ENCODE assay signal across 8 cellular contexts in the genomic region with DNA sequence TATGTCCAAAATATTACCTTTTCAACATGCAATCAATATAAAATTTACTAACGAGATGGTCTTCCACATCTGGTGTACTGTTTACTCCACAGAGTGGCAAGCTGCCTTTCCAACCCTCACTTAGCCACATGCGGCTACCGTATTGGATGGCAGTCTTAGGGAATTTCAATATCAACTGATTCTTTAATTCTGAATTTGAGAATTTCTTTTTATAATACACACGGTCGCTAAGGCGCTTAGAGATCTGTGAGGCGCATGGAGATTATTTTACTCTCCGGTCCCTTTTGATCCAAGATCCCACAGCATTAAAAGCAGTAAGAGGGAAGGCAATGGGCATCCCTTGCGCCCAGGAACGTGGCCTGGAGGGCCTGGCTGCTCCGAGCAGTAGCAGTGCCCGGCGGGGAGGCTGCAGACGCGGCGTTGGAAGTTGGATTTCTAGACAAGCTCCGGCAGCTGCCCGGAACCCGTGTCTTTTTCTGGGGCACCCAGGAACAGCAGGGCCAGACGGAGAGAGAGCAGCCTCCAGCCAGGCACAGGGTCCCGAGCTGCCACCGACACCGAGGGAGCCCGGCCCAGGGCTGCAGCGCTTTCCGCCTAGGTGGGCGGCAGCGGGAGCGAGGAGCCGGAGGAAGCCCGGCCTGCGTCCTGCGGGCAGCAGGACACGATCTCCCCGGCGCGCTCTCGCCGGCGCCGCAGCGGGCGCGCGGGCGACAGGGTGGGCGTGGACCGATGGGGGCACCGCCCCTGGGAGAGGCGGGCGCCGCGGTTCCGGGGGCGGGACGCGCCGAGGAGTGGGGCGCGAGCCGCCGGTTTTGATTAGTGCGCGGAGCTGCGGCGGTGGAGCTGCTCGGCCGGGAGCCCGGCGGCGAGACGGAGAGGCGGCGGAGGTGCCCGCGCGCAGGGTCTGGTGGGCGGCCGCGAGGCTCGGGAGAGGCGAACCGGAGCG. TPM values are rescaled to one million over a fixed set of nuclear protein-coding genes. Genes with fewer than 3 reads are reported as not detected.
DNase-seq lines count a peak whose midpoint lies in the region; ATAC-seq and TF ChIP-seq lines count a peak whose summit lies in the region.

A gene (plus strand): TSS at position 819 of the 946 bp plus-strand sequence. CDS start 402 bp downstream, outside the sequence.

- H3K36me3 Mint-ChIP-seq in type B pancreatic cell: no peaks in the 10 kb centered on the region

- H3K4me3 ChIP-seq in adipocyte (ENCODE audit: low read length) (peak within 1 kb of the TSS; percentile 100), cardiac muscle cell (peak within 1 kb of the TSS; percentile 90)

- no peaks in the 10 kb centered on the region for H3K9me3 Mint-ChIP-seq in type B pancreatic cell

- peak; percentile 85 for ATAC-seq in HG02571 (IDR thresholded peaks at IDR 0.05; ENCODE audit: unreplicated experiment)

- POLR2A ChIA-PET in GM10248 (lab: Yijun Ruan, JAX): interaction anchor here (0.5 to 1.0 kb wide), 6 partner anchors 13 to 178 kb away, joined by 3 to 9 read pairs (median 4); no protein-coding TSS in a partner anchor

- H3K4me3 Mint-ChIP-seq in type B pancreatic cell: peak within 1 kb of the TSS; percentile 93

- no peaks in the 10 kb centered on the region for H3K27me3 Mint-ChIP-seq in type B pancreatic cell

- H3K36me3 ChIP-seq in adipocyte (ENCODE audit: control insufficient read depth, insufficient read depth, low read length, severe bottlenecking): no peaks in the 10 kb centered on the region
- H3K36me3 ChIP-seq in cardiac muscle cell: no peaks in the 10 kb centered on the region

- H3K4me1 ChIP-seq in adipocyte (ENCODE audit: control insufficient read depth, insufficient read depth, low read length) (peaks cover 37% of the 10 kb centered on the region), cardiac muscle cell (ENCODE audit: low read depth) (peaks cover 19% of the 10 kb centered on the region)

- peak; percentile 94 for DNase-seq in GM10248 (ENCODE audit: extremely low spot score)
- peak; percentile 93 for DNase-seq in NCI-H1092 treated with DMSO at 0.1 percent for 48 hours (lab: John Stamatoyannopoulos, UW)
- peak; percentile 78 for DNase-seq in T follicular helper cell (ENCODE audit: low read depth)
- DNase-seq in adipocyte (ENCODE audit: low read depth): peak; percentile 96
- DNase-seq in cardiac muscle cell (ENCODE audit: low read depth in 1 of 2, low spot score in 1 of 2): peak; percentile 94 to 95
- DNase-seq in posterior cingulate gyrus: peak; percentile 72 to 99 (median 86)
- peak; percentile 92 for DNase-seq in type B pancreatic cell (ENCODE audit: extremely low spot score, unreplicated experiment)

- CTCF ChIA-PET in GM10248 (lab: Yijun Ruan, JAX): interaction anchor here (0.6 to 1.4 kb wide), 4 partner anchors 13 to 178 kb away, joined by 3 to 4 read pairs (median 4); no protein-coding TSS in a partner anchor

- H3K27me3 ChIP-seq in adipocyte (replicated peaks; ENCODE audit: control insufficient read depth, insufficient read depth, low read length) (no peaks in the 10 kb centered on the region), cardiac muscle cell (no peaks in the 10 kb centered on the region)

- H3K9ac ChIP-seq in adipocyte (ENCODE audit: low read length): peak within 1 kb of the TSS; percentile 98

- no peak for TF ChIP-seq CTCF in GM10248 (IDR thresholded peaks at IDR 0.05; ENCODE audit: control extremely low read depth, extremely low read depth, low read depth, missing control alignments)
- no peak for TF ChIP-seq CTCF in cardiac muscle cell (IDR thresholded peaks at IDR 0.05; ENCODE audit: low read depth, low read length)
- no peak for TF ChIP-seq CTCF in type B pancreatic cell (conservative IDR thresholded peaks at IDR 0.05)

- H3K9me3 ChIP-seq in adipocyte (ENCODE audit: control insufficient read depth, low read length): no peaks in the 10 kb centered on the region
- H3K9me3 ChIP-seq in cardiac muscle cell (ENCODE audit: low read depth): no peaks in the 10 kb centered on the region

- H3K27ac Mint-ChIP-seq in type B pancreatic cell: peak within 1 kb of the TSS; percentile 94

- intact Hi-C loops in posterior cingulate gyrus (cut with DNase I): loop anchor here (2.0 to 5.0 kb wide), 3 partner anchors 179 to 486 kb away; a partner anchor contains a TSS

- peak within 1 kb of the TSS; percentile 89 for H3K27ac ChIP-seq in cardiac muscle cell

- peaks cover 7% of the 10 kb centered on the region for H3K4me1 Mint-ChIP-seq in type B pancreatic cell (ENCODE audit: unreplicated experiment)

RNA-seq across cellular contexts. Expression of the gene that starts here (rescaled TPM):
- total RNA-seq in cardiac muscle cell: 13.1 and 16.4 TPM in 2 replicates
- polyA plus RNA-seq in cardiac muscle cell: 18.1 and 23.6 TPM in 2 replicates
- total RNA-seq in type B pancreatic cell (ENCODE audit: low replicate concordance): 28.3 and 41.4 TPM in 2 replicates

Comparison
In these comparisons a context has a peak if more than half of its experiments do, and no peak if none do; other contexts are left out.
1. Peak in every context shown above with its lines: DNase-seq, ATAC-seq, H3K4me3 ChIP-seq and H3K27ac ChIP-seq.